Comparison of ENCODE assay signal across 15 cellular contexts in the genomic region with DNA sequence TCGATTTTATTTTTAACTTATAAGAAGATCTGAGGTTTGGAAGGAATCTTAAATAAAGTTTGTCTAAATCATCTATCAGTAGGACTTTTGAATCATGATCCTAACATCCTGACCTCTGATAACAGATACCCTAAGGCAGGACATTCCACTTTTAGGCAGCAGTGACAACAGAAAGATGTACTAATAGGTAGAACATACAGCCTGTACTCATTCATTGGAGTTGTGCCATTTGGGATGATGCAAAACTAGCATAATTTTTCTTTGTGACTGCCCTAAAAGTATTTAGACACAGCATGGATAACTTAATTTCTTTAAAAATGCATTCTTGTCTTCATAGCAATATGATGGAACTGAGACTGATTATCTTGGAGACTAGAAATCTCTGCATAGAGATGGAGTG. TPM values are rescaled to one million over a fixed set of nuclear protein-coding genes. Genes with fewer than 3 reads are reported as not detected.
DNase-seq lines count a peak whose midpoint lies in the region; ATAC-seq, FAIRE-seq and TF ChIP-seq lines count a peak whose summit lies in the region.
"Had no signal": no experiment of that assay in that cellular context is flagged by ENCODE, and none has a peak within 500 bp of the region (broad histone marks: within the 10 kb centered on the region; RNA-seq: fewer than 3 reads in every experiment).

No MANE protein-coding gene starts in this region.

- H3K4me3 Mint-ChIP-seq in astrocyte (ENCODE audit: unreplicated experiment), result no peak overlapping the region

- H3K9ac ChIP-seq in astrocyte (ENCODE audit: low read length), result no peak overlapping the region

- no peaks in the 10 kb centered on the region for H3K27me3 ChIP-seq in astrocyte (ENCODE audit: insufficient read depth, low read length)
- H3K27me3 ChIP-seq: heart right ventricle, thyroid gland had no signal

- no peaks in the 10 kb centered on the region for H3K36me3 ChIP-seq in astrocyte (ENCODE audit: insufficient read depth, low read length)
- H3K36me3 ChIP-seq: heart right ventricle, thyroid gland had no signal

- H3K9me3 Mint-ChIP-seq in astrocyte (ENCODE audit: unreplicated experiment), result peaks cover 3% of the 10 kb centered on the region

- peaks cover 14% of the 10 kb centered on the region for H3K4me1 Mint-ChIP-seq in astrocyte (ENCODE audit: low read depth, unreplicated experiment)

- FAIRE-seq in astrocyte (lab: Jason Lieb, UNC), result no peak

- H3K79me2 ChIP-seq in astrocyte (ENCODE audit: insufficient read depth, low read length), result peaks cover 73% of the 10 kb centered on the region

- DNase-seq in AG10803 (ENCODE audit: low read depth), result peak; percentile 82
- DNase-seq in HCEC 1CT, result peak; percentile 38
- DNase-seq in astrocyte (ENCODE audit: low read depth), result peak; percentile 63
- DNase-seq in iris pigment epithelial cell (ENCODE audit: low read depth), result peak; percentile 77
- no peak for DNase-seq in MV-4-11 (lab: John Stamatoyannopoulos, UW)
- DNase-seq in effector CD8-positive, alpha-beta T cell (lab: John Stamatoyannopoulos, UW), result no peak
- DNase-seq: activated CD4-positive, alpha-beta T cell treated with anti-CD3 and anti-CD28 coated beads for 4 hours; DMS 273 treated with DMSO at 0.1 percent for 48 hours; heart right ventricle; MM.1S; NCI-H2171 treated with DMSO at 0.1 percent for 48 hours; nucleus accumbens; thyroid gland had no signal

- peaks cover 42% of the 10 kb centered on the region for H4K20me1 ChIP-seq in astrocyte (ENCODE audit: insufficient read depth, low read length)

- no peaks in the 10 kb centered on the region for H3K36me3 Mint-ChIP-seq in astrocyte (ENCODE audit: low read depth, unreplicated experiment)

- H3K4me3 ChIP-seq in AG10803 (ENCODE audit: low read length) (no peak overlapping the region), astrocyte (ENCODE audit: insufficient read depth, low read depth, low read length) (no peak overlapping the region)
- H3K4me3 ChIP-seq: heart right ventricle, thyroid gland had no signal

- H3K27ac ChIP-seq in astrocyte (ENCODE audit: low read depth, low read length), result no peak overlapping the region
- H3K27ac ChIP-seq: heart right ventricle, thyroid gland had no signal

- peaks cover 7% of the 10 kb centered on the region for H3K4me1 ChIP-seq in astrocyte (ENCODE audit: insufficient read depth, low read length)
- H3K4me1 ChIP-seq: thyroid gland had no signal

- no peak for TF ChIP-seq CTCF in AG10803 (conservative IDR thresholded peaks at IDR 0.05; ENCODE audit: low read length)
- no peak for TF ChIP-seq CTCF in astrocyte (IDR thresholded peaks at IDR 0.05; ENCODE audit: insufficient read depth, low read depth, low read length)

- no peak overlapping the region for H2AFZ ChIP-seq in astrocyte (ENCODE audit: low read depth, low read length)

- no peak overlapping the region for H3K4me2 ChIP-seq in astrocyte (ENCODE audit: low read length)

- no peaks in the 10 kb centered on the region for H3K9me3 ChIP-seq in astrocyte (ENCODE audit: insufficient read depth, low read depth, low read length)
- H3K9me3 ChIP-seq: thyroid gland had no signal

- no peak for ATAC-seq in GM18907 (IDR thresholded peaks at IDR 0.05; ENCODE audit: unreplicated experiment)
- no peak for ATAC-seq in GM19452 (IDR thresholded peaks at IDR 0.05; ENCODE audit: unreplicated experiment)
- ATAC-seq: heart right ventricle had no signal

- no peak overlapping the region for H3K27ac Mint-ChIP-seq in astrocyte (ENCODE audit: unreplicated experiment)

- H3K27me3 Mint-ChIP-seq in astrocyte (ENCODE audit: low read depth, unreplicated experiment), result no peaks in the 10 kb centered on the region

RNA-seq across cellular contexts. Expression of a gene that starts 39.7 kb away (rescaled TPM):
- 18.5 and 24.1 TPM in 2 replicates for total RNA-seq in astrocyte

Comparison
In these comparisons a context has a peak if more than half of its experiments do, and no peak if none do; other contexts are left out.
1. DNase-seq: peak in AG10803 (single experiment), HCEC 1CT (single experiment), astrocyte (single experiment) and iris pigment epithelial cell (single experiment); none in MV-4-11 (single experiment) and effector CD8-positive, alpha-beta T cell (single experiment).